26 cellular contexts compared by ENCODE assay signal in the genomic region with DNA sequence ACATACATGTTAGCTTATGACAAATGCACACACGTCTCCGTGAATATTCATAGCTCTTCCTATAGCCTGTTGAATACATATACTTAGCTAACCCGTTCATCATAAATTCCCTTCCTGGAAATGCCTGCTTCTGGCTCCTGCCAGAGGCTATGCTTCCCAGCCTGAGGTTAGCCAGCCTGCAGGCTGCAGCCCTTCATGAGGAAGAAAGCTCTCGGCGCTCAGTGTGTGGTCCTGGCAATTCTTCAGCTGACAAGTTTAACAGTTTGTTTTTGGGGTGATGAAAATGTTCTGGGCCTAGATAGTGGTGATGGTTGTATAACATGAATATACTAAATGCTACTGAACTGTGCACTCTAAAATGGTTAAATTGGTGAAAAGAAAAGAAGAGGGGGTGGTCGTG. TPM values are rescaled to one million over a fixed set of nuclear protein-coding genes. Genes with fewer than 3 reads are reported as not detected.
"Had no signal": no experiment of that assay in that cellular context is flagged by ENCODE, and none has a peak within 500 bp of the region (broad histone marks: within the 10 kb centered on the region; RNA-seq: fewer than 3 reads in every experiment).

No MANE protein-coding gene starts in this region.

- FAIRE-seq: colon had no signal

- H3K4me3 ChIP-seq: adrenal gland, breast epithelium, MG63, Peyer's patch had no signal

- H3K36me3 ChIP-seq: adrenal gland, breast epithelium, MG63, Peyer's patch had no signal

- H3K4me1 Mint-ChIP-seq: activated naive CD8-positive, alpha-beta T cell treated with anti-CD3 and anti-CD28 coated beads, Interleukin-2, amount 10 ng/mL, durations not matched to agents 7 days and 5 days had no signal

- H3K4me3 Mint-ChIP-seq: activated CD8-positive, alpha-beta T cell treated with anti-CD3 and anti-CD28 coated beads, Interleukin-2, amount 10 ng/mL, durations not matched to agents 7 days and 5 days; activated naive CD8-positive, alpha-beta T cell treated with anti-CD3 and anti-CD28 coated beads, Interleukin-2, amount 10 ng/mL, durations not matched to agents 7 days and 5 days; T-helper 1 cell treated with Interleukin-12 subunit alpha and Interleukin-12 subunit beta and Interleukin-4 antibody, amounts not matched to agents 30 μg/mL and 1 μg/mL, for 36 hours had no signal

- H3K36me3 Mint-ChIP-seq: activated naive CD8-positive, alpha-beta T cell treated with anti-CD3 and anti-CD28 coated beads, Interleukin-2, amount 10 ng/mL, durations not matched to agents 7 days and 5 days had no signal

- ATAC-seq: activated CD8-positive, alpha-beta T cell treated with anti-CD3 and anti-CD28 coated beads, Interleukin-2, amount 10 ng/mL, durations not matched to agents 7 days and 5 days had no signal

- H3K27me3 ChIP-seq: adrenal gland, breast epithelium, MG63, Peyer's patch had no signal

- H3K4me1 ChIP-seq: adrenal gland, breast epithelium, Peyer's patch had no signal

- H3K9me3 Mint-ChIP-seq: activated naive CD8-positive, alpha-beta T cell treated with anti-CD3 and anti-CD28 coated beads, Interleukin-2, amount 10 ng/mL, durations not matched to agents 7 days and 5 days; T-helper 1 cell treated with Interleukin-12 subunit alpha and Interleukin-12 subunit beta and Interleukin-4 antibody, amounts not matched to agents 30 μg/mL and 1 μg/mL, for 36 hours had no signal

- H3K4me2 ChIP-seq: KMS-11 had no signal

- H3K27ac ChIP-seq: adrenal gland, breast epithelium, KMS-11, Peyer's patch had no signal

- H3K27ac Mint-ChIP-seq: activated CD8-positive, alpha-beta T cell treated with anti-CD3 and anti-CD28 coated beads, Interleukin-2, amount 10 ng/mL, durations not matched to agents 7 days and 5 days; activated naive CD8-positive, alpha-beta T cell treated with anti-CD3 and anti-CD28 coated beads, Interleukin-2, amount 10 ng/mL, durations not matched to agents 7 days and 5 days; T-helper 1 cell treated with Interleukin-12 subunit alpha and Interleukin-12 subunit beta and Interleukin-4 antibody, amounts not matched to agents 30 μg/mL and 1 μg/mL, for 36 hours had no signal

- DNase-seq: activated CD4-positive, alpha-beta T cell treated with anti-CD3 and anti-CD28 coated beads for 48 hours; activated CD4-positive, alpha-beta T cell treated with anti-CD3 and anti-CD28 coated beads, Interleukin-2, amount 50 U/mL, for 4 hours; activated CD4-positive, CD25-positive, alpha-beta regulatory T cell treated with anti-CD3 and anti-CD28 coated beads, Interleukin-2, amount 50 U/mL, for 72 hours; activated CD8-positive, alpha-beta memory T cell treated with anti-CD3 and anti-CD28 coated beads, Interleukin-2, amount 50 U/mL, for 48 hours; activated CD8-positive, alpha-beta T cell treated with anti-CD3 and anti-CD28 coated beads, Interleukin-2, amount 10 ng/mL, durations not matched to agents 7 days and 5 days; activated naive CD4-positive, alpha-beta T cell treated with anti-CD3 and anti-CD28 coated beads, Interleukin-2, amount 50 U/mL, for 16 hours; activated naive CD8-positive, alpha-beta T cell treated with anti-CD3 and anti-CD28 coated beads, Interleukin-2, amount 10 ng/mL, durations not matched to agents 7 days and 5 days; activated T-cell treated with anti-CD3 and anti-CD28 coated beads, Interleukin-2, amount 50 U/mL, for 1 hour; adrenal gland; aorta; MG63; MV-4-11; NCI-H1092 treated with DMSO at 0.1 percent for 48 hours; NCI-H1436 treated with DMSO at 0.1 percent for 48 hours; NCI-H187 treated with DMSO at 0.1 percent for 48 hours; NCI-H2171; NCI-H2227 treated with DMSO at 0.1 percent for 48 hours; NCI-H69; NK-92 treated with Interleukin-12 subunit alpha and Interleukin-12 subunit beta, amount 100 ng/mL, for 24 hours; OCI-M1; Peyer's patch; SHP77 treated with DMSO at 0.1 percent for 48 hours had no signal

RNA-seq across cellular contexts. Expression of gene PPP2R2C, which starts 53.8 kb away (rescaled TPM):
- total RNA-seq: activated CD8-positive, alpha-beta T cell treated with anti-CD3 and anti-CD28 coated beads, Interleukin-2, amount 10 ng/mL, durations not matched to agents 7 days and 5 days; activated naive CD8-positive, alpha-beta T cell treated with anti-CD3 and anti-CD28 coated beads, Interleukin-2, amount 10 ng/mL, durations not matched to agents 7 days and 5 days had no signal
